In the genomic region with DNA sequence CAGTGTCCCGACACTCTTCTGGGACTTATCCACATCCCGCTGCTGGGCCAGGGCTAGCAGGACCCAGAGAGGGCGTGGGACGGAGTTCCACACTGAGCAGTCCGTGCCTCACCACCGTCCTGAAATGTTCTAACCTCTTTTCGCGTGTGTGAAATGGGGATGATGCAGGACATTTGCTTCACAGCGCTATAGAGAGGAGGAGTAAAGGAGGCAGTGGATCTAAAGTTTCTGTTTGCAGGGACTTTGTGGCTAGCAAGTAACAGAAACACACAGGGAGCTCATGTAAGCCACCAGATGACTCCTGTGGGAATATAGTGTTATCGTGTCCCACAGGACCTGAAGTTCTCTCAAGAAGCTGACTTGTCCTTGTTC, we compare ENCODE assay signal across 8 cellular contexts. TPM values are rescaled to one million over a fixed set of nuclear protein-coding genes. Genes with fewer than 3 reads are reported as not detected.
DNase-seq lines count a peak whose midpoint lies in the region; ATAC-seq and TF ChIP-seq lines count a peak whose summit lies in the region.

No MANE protein-coding gene starts in this region.

- H3K9me3 ChIP-seq in naive thymus-derived CD4-positive, alpha-beta T cell (ENCODE audit: control insufficient read depth in 2 of 3, low read length in 3 of 3): no peaks in the 10 kb centered on the region

- peaks cover 0 to 25% (median 0%) of the 10 kb centered on the region in 3 experiments for H3K36me3 ChIP-seq in naive thymus-derived CD4-positive, alpha-beta T cell (ENCODE audit: control insufficient read depth in 2 of 3, insufficient read depth in 3 of 3, low read length in 3 of 3)

- no peaks in the 10 kb centered on the region for H3K9me3 Mint-ChIP-seq in naive thymus-derived CD4-positive, alpha-beta T cell

- ATAC-seq in GM21447 (IDR thresholded peaks at IDR 0.05; ENCODE audit: unreplicated experiment): peak; percentile 12
- ATAC-seq in naive thymus-derived CD4-positive, alpha-beta T cell: peak; percentile 43
- no peak for ATAC-seq in HG02588 (IDR thresholded peaks at IDR 0.05; ENCODE audit: unreplicated experiment)

- peaks cover 8 to 14% of the 10 kb centered on the region in 2 donors for H3K4me1 ChIP-seq in naive thymus-derived CD4-positive, alpha-beta T cell (ENCODE audit: control insufficient read depth in 2 of 2, insufficient read depth in 2 of 2, low read length in 2 of 2)

- peak overlapping the region; percentile 85 to 100 (median 96) for H3K4me3 Mint-ChIP-seq in naive thymus-derived CD4-positive, alpha-beta T cell

- peak overlapping the region; percentile 85 to 99 (median 94) for H3K27ac Mint-ChIP-seq in naive thymus-derived CD4-positive, alpha-beta T cell

- peak overlapping the region; percentile 95 for H3K4me3 ChIP-seq in epithelial cell of esophagus (ENCODE audit: low read length)
- H3K4me3 ChIP-seq in naive thymus-derived CD4-positive, alpha-beta T cell (ENCODE audit: low read length): peak overlapping the region; percentile 94

- intact Hi-C loops in naive thymus-derived CD4-positive, alpha-beta T cell (cut with micrococcal nuclease): loop anchor here (1.0 to 10.0 kb wide), 8 partner anchors 37 to 739 kb away; a partner anchor contains a TSS

- POLR2A ChIA-PET in naive thymus-derived CD4-positive, alpha-beta T cell (lab: Charles Lee): interaction anchor here (0.6 to 2.1 kb wide), 6 partner anchors 9 to 1804 kb away, joined by 3 to 7 read pairs (median 4); a partner anchor contains a TSS

- peaks cover 0 to 11% (median 6%) of the 10 kb centered on the region in 5 donors for H3K36me3 Mint-ChIP-seq in naive thymus-derived CD4-positive, alpha-beta T cell

- H3K27me3 Mint-ChIP-seq in naive thymus-derived CD4-positive, alpha-beta T cell: no peaks in the 10 kb centered on the region

- no peaks in the 10 kb centered on the region for H3K27me3 ChIP-seq in naive thymus-derived CD4-positive, alpha-beta T cell (ENCODE audit: control insufficient read depth in 2 of 2, insufficient read depth in 2 of 2, low read length in 2 of 2)

- peaks cover 20 to 32% (median 27%) of the 10 kb centered on the region in 7 donors for H3K4me1 Mint-ChIP-seq in naive thymus-derived CD4-positive, alpha-beta T cell

- peak overlapping the region; percentile 85 for H3K27ac ChIP-seq in naive thymus-derived CD4-positive, alpha-beta T cell (ENCODE audit: low read depth, low read length)

- CTCF ChIA-PET in naive thymus-derived CD4-positive, alpha-beta T cell (lab: Charles Lee): interaction anchor here (1.2 kb wide), 1 partner anchor 9 kb away, joined by 3 read pairs; no protein-coding TSS in a partner anchor

- TF ChIP-seq CTCF in epithelial cell of esophagus (IDR thresholded peaks at IDR 0.05; ENCODE audit: insufficient read depth, low read depth, low read length, missing control alignments): no peak

- peak; percentile 19 for DNase-seq in RPMI7951 (ENCODE audit: low read depth)
- peak; percentile 16 for DNase-seq in epithelial cell of esophagus (ENCODE audit: low read depth)
- DNase-seq in naive thymus-derived CD4-positive, alpha-beta T cell: peak in 1 of 9 donors; percentile 10
- no peak for DNase-seq in NCI-H526 (lab: John Stamatoyannopoulos, UW)
- no peak for DNase-seq in NCI-H1092 (lab: John Stamatoyannopoulos, UW)
- no peak for DNase-seq in inferior parietal cortex (ENCODE audit: extremely low spot score)

RNA-seq across cellular contexts. Expression of a gene that starts 0.6 kb away (rescaled TPM):
- 112 and 137 TPM in 2 replicates for total RNA-seq in RPMI7951 (2014; rRNA removed; shearing (Covaris generic))
- 10 to 100 TPM; 37.7 to 71.2 (median 43.5) TPM for total RNA-seq in naive thymus-derived CD4-positive, alpha-beta T cell
- polyA plus RNA-seq in naive thymus-derived CD4-positive, alpha-beta T cell: 10 to 100 TPM; 50.1 to 62.3 TPM

RNA-seq across cellular contexts. Expression of a gene that starts 5.5 kb away (rescaled TPM):
- 37.6 and 43.5 TPM in 2 replicates for total RNA-seq in RPMI7951 (2014; rRNA removed; shearing (Covaris generic))
- total RNA-seq in naive thymus-derived CD4-positive, alpha-beta T cell: 10 to 100 TPM; 39.4 to 60.3 (median 46.6) TPM
- polyA plus RNA-seq in naive thymus-derived CD4-positive, alpha-beta T cell: 10 to 100 TPM; 40.6 to 58.0 TPM

RNA-seq across cellular contexts. Expression of a gene that starts 29.1 kb away (rescaled TPM):
- 0.60 and 0.68 TPM in 2 replicates for total RNA-seq in RPMI7951 (2014; rRNA removed; shearing (Covaris generic))
- total RNA-seq in naive thymus-derived CD4-positive, alpha-beta T cell: 1 to 10 TPM in 2 of 5 experiments, under 1 TPM in 2, not detected in 1; 0.19 to 1.5 (median 0.93) TPM
- not detected for polyA plus RNA-seq in naive thymus-derived CD4-positive, alpha-beta T cell

RNA-seq across cellular contexts. Expression of a gene that starts 36.6 kb away (rescaled TPM):
- total RNA-seq in RPMI7951 (2014; rRNA removed; shearing (Covaris generic)): 1.4 and 3.4 TPM in 2 replicates
- total RNA-seq in naive thymus-derived CD4-positive, alpha-beta T cell: 10 to 100 TPM in 4 of 5 experiments, under 1 TPM in 1; 0.73 to 34.6 (median 22.0) TPM
- polyA plus RNA-seq in naive thymus-derived CD4-positive, alpha-beta T cell: 1 to 10 TPM; 4.4 to 4.8 TPM

RNA-seq across cellular contexts. Expression of a gene that starts 50.3 kb away (rescaled TPM):
- 22.0 and 24.0 TPM in 2 replicates for total RNA-seq in RPMI7951 (2014; rRNA removed; shearing (Covaris generic))
- total RNA-seq in naive thymus-derived CD4-positive, alpha-beta T cell: 10 to 100 TPM; 24.5 to 41.9 (median 30.6) TPM
- polyA plus RNA-seq in naive thymus-derived CD4-positive, alpha-beta T cell: 10 to 100 TPM; 21.2 to 26.3 TPM

Comparison
In these comparisons a context has a peak if more than half of its experiments do, and no peak if none do; other contexts are left out.
1. DNase-seq: peak in RPMI7951 (single experiment) and epithelial cell of esophagus (single experiment); none in NCI-H526 (0 of 2), NCI-H1092 (single experiment) and inferior parietal cortex (single experiment).